1 cellular context compared by ENCODE assay signal in the genomic region with DNA sequence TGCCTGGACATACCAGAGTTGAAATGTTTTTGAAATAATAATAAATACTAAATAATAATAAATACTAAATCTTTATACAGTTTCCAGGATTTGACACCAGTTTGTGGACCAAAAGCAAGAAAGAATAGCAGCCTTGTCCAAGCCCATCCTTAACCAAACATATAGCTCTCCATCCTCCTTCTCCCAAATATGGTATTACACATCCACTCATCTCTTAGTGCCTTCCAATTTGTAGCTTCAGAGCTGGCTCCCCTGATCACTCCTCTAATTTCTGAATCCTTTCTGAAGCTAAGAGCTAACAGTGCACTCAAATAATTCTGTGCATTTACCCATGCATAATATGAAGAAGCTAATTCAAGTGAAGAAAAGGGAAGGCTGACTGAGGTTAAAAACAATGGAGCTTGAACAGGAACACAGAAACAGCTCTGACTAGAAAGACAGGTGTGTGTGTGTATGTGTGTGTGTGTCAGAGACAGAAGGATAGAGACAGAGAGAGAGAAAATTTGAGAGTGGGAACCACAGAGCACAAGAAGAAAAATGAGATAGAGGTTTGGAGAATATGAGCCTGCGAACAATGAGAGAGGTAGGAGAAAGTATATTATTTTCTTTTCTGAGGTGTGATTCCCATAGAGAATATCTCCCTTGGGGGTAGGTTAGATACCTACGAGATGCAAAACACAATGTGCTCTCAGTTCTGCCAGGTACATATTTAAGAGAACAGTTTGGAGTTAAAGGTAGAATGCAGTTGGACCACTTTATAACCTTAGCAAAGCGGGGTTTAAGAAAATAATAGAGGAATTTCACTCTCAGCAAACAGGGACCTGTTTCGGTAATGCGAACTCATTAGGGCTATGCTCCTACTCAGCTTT.
TF ChIP-seq lines count a peak whose summit lies in the region.

No MANE protein-coding gene starts in this region.

TF ChIP-seq in GM12878, 131 proteins besides CTCF, POLR2A, EP300 and RAD21 (continued from another document):
- TF ChIP-seq, protein P1, sequence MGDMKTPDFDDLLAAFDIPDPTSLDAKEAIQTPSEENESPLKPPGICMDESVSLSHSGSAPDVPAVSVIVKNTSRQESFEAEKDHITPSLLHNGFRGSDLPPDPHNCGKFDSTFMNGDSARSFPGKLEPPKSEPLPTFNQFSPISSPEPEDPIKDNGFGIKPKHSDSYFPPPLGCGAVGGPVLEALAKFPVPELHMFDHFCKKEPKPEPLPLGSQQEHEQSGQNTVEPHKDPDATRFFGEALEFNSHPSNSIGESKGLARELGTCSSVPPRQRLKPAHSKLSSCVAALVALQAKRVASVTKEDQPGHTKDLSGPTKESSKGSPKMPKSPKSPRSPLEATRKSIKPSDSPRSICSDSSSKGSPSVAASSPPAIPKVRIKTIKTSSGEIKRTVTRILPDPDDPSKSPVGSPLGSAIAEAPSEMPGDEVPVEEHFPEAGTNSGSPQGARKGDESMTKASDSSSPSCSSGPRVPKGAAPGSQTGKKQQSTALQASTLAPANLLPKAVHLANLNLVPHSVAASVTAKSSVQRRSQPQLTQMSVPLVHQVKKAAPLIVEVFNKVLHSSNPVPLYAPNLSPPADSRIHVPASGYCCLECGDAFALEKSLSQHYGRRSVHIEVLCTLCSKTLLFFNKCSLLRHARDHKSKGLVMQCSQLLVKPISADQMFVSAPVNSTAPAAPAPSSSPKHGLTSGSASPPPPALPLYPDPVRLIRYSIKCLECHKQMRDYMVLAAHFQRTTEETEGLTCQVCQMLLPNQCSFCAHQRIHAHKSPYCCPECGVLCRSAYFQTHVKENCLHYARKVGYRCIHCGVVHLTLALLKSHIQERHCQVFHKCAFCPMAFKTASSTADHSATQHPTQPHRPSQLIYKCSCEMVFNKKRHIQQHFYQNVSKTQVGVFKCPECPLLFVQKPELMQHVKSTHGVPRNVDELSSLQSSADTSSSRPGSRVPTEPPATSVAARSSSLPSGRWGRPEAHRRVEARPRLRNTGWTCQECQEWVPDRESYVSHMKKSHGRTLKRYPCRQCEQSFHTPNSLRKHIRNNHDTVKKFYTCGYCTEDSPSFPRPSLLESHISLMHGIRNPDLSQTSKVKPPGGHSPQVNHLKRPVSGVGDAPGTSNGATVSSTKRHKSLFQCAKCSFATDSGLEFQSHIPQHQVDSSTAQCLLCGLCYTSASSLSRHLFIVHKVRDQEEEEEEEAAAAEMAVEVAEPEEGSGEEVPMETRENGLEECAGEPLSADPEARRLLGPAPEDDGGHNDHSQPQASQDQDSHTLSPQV (IDR thresholded peaks at IDR 0.05): no peak
- TF ChIP-seq SMC3 (IDR thresholded peaks at IDR 0.05; ENCODE audit: borderline replicate concordance, low read length) (no peak), LARP7 (IDR thresholded peaks at IDR 0.05) (no peak), RAD51 (IDR thresholded peaks at IDR 0.05) (no peak), CBFB (IDR thresholded peaks at IDR 0.05; ENCODE audit: low read depth) (no peak), SMAD5 (IDR thresholded peaks at IDR 0.05; ENCODE audit: low read depth) (no peak), NRF1 (conservative IDR thresholded peaks at IDR 0.05; ENCODE audit: low read depth, low read length) (no peak), FOXK2 (IDR thresholded peaks at IDR 0.05) (no peak), MYC (IDR thresholded peaks at IDR 0.05; ENCODE audit: insufficient read depth, insufficient read length, insufficient replicate concordance, low read length, severe bottlenecking) (no peak), YY1 (IDR thresholded peaks at IDR 0.05; ENCODE audit: low read depth, low read length) (no peak), BRCA1 (IDR thresholded peaks at IDR 0.05; ENCODE audit: low read depth, low read length) (no peak), MTA3 (IDR thresholded peaks at IDR 0.05; ENCODE audit: borderline replicate concordance, low read length) (no peak), BHLHE40 (IDR thresholded peaks at IDR 0.05; ENCODE audit: borderline replicate concordance in 1 of 2, low read depth in 2 of 2, low read length in 1 of 2) (no peak), ZBED1 (IDR thresholded peaks at IDR 0.05; ENCODE audit: borderline replicate concordance) (no peak), IKZF2 (IDR thresholded peaks at IDR 0.05) (peak; percentile 61 to 62; a peak in 2 of 4 replicates), TCF3 (IDR thresholded peaks at IDR 0.05; ENCODE audit: borderline replicate concordance, insufficient read depth, low read depth, low read length) (no peak), HCFC1 (IDR thresholded peaks at IDR 0.05; ENCODE audit: low read length) (no peak), PAX5 (IDR thresholded peaks at IDR 0.05; ENCODE audit: borderline replicate concordance, low read depth, low read length) (no peak), MXI1 (IDR thresholded peaks at IDR 0.05; ENCODE audit: low read depth, low read length) (no peak), PAX8 (IDR thresholded peaks at IDR 0.05) (no peak), MYB (IDR thresholded peaks at IDR 0.05; ENCODE audit: borderline replicate concordance, low read depth, low read length) (no peak), YBX1 (IDR thresholded peaks at IDR 0.05) (0 out of 2 replicates have a peak, but pooled peaks have one; percentile 78), ZNF384 (IDR thresholded peaks at IDR 0.05; ENCODE audit: borderline replicate concordance, low read depth, low read length) (no peak)
- TF ChIP-seq, protein P2, sequence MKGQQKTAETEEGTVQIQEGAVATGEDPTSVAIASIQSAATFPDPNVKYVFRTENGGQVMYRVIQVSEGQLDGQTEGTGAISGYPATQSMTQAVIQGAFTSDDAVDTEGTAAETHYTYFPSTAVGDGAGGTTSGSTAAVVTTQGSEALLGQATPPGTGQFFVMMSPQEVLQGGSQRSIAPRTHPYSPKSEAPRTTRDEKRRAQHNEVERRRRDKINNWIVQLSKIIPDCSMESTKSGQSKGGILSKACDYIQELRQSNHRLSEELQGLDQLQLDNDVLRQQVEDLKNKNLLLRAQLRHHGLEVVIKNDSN (IDR thresholded peaks at IDR 0.05; ENCODE audit: borderline replicate concordance, extremely low read length, insufficient read depth, low read depth, low read length): no peak
- TF ChIP-seq, protein P3, sequence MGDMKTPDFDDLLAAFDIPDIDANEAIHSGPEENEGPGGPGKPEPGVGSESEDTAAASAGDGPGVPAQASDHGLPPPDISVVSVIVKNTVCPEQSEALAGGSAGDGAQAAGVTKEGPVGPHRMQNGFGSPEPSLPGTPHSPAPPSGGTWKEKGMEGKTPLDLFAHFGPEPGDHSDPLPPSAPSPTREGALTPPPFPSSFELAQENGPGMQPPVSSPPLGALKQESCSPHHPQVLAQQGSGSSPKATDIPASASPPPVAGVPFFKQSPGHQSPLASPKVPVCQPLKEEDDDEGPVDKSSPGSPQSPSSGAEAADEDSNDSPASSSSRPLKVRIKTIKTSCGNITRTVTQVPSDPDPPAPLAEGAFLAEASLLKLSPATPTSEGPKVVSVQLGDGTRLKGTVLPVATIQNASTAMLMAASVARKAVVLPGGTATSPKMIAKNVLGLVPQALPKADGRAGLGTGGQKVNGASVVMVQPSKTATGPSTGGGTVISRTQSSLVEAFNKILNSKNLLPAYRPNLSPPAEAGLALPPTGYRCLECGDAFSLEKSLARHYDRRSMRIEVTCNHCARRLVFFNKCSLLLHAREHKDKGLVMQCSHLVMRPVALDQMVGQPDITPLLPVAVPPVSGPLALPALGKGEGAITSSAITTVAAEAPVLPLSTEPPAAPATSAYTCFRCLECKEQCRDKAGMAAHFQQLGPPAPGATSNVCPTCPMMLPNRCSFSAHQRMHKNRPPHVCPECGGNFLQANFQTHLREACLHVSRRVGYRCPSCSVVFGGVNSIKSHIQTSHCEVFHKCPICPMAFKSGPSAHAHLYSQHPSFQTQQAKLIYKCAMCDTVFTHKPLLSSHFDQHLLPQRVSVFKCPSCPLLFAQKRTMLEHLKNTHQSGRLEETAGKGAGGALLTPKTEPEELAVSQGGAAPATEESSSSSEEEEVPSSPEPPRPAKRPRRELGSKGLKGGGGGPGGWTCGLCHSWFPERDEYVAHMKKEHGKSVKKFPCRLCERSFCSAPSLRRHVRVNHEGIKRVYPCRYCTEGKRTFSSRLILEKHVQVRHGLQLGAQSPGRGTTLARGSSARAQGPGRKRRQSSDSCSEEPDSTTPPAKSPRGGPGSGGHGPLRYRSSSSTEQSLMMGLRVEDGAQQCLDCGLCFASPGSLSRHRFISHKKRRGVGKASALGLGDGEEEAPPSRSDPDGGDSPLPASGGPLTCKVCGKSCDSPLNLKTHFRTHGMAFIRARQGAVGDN (IDR thresholded peaks at IDR 0.05): no peak
- TF ChIP-seq, protein P4, sequence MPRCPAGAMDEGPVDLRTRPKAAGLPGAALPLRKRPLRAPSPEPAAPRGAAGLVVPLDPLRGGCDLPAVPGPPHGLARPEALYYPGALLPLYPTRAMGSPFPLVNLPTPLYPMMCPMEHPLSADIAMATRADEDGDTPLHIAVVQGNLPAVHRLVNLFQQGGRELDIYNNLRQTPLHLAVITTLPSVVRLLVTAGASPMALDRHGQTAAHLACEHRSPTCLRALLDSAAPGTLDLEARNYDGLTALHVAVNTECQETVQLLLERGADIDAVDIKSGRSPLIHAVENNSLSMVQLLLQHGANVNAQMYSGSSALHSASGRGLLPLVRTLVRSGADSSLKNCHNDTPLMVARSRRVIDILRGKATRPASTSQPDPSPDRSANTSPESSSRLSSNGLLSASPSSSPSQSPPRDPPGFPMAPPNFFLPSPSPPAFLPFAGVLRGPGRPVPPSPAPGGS (IDR thresholded peaks at IDR 0.05; ENCODE audit: borderline replicate concordance, insufficient read depth, low read depth, low read length, poor library complexity, severe bottlenecking): no peak
